Comparison of ENCODE assay signal across 1 cellular context in the genomic region with DNA sequence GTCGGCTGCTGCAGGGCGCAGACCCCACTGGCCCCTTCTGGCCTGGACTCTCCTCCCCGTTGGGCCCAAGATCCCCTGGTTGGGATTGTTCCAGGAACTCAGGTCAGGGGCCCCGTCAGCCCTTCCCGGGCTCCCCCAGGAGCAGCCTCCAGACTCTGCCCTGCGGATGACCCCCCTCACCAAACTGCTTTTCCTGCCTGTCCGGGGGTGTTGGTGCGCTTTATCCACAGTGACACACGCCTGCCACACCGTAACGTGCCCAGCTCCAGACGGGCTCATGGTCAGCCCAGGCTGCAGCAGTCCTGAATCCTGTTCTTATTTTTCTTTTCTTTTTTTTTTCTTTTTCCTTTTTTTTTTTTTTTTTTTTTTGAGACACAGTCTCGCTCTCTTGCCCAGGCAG.
TF ChIP-seq lines count a peak whose summit lies in the region.

No MANE protein-coding gene starts in this region.

TF ChIP-seq in HepG2, 621 proteins besides CTCF, POLR2A, EP300 and RAD21 (continues in another document):
- TF ChIP-seq ZNF883 (CRISPR knock-in tag; IDR thresholded peaks at IDR 0.05; ENCODE audit: not compliant biosample characterization) (peak; percentile 1), ZNF660 (CRISPR knock-in tag; IDR thresholded peaks at IDR 0.05; ENCODE audit: borderline replicate concordance, low read depth) (no peak), ZNF564 (CRISPR knock-in tag; IDR thresholded peaks at IDR 0.05) (peak; percentile 34; the same call in 1 of the 2 replicates), ATF6 (CRISPR knock-in tag; conservative IDR thresholded peaks at IDR 0.05) (no peak), ZNF839 (CRISPR knock-in tag; IDR thresholded peaks at IDR 0.05; ENCODE audit: borderline replicate concordance) (no peak), ZNF607 (CRISPR knock-in tag; IDR thresholded peaks at IDR 0.05; ENCODE audit: borderline replicate concordance) (no peak), MTA1 (CRISPR knock-in tag; IDR thresholded peaks at IDR 0.05; ENCODE audit: borderline replicate concordance) (peak; percentile 14; the same call in 1 of the 2 replicates), FOXO4 (CRISPR knock-in tag; conservative IDR thresholded peaks at IDR 0.05) (no peak), ZNF224 (CRISPR knock-in tag; IDR thresholded peaks at IDR 0.05) (no peak), ZFP36L1 (CRISPR knock-in tag; IDR thresholded peaks at IDR 0.05) (no peak), HOXD1 (CRISPR knock-in tag; IDR thresholded peaks at IDR 0.05) (no peak), MEIS2 (CRISPR knock-in tag; IDR thresholded peaks at IDR 0.05) (no peak), TEAD3 (CRISPR knock-in tag; optimal IDR thresholded peaks at IDR 0.05; ENCODE audit: borderline replicate concordance) (no peak), BRCA1 (CRISPR knock-in tag; IDR thresholded peaks at IDR 0.05) (no peak), ZNF724P (CRISPR knock-in tag; IDR thresholded peaks at IDR 0.05; ENCODE audit: borderline replicate concordance) (peak; percentile 36; the same call in 1 of the 2 replicates), ZBTB26 (CRISPR knock-in tag; IDR thresholded peaks at IDR 0.05; ENCODE audit: borderline replicate concordance) (no peak), RBM39 (IDR thresholded peaks at IDR 0.05; ENCODE audit: low read depth, low read length, poor library complexity, severe bottlenecking) (peak; percentile 28), TBP (CRISPR knock-in tag; IDR thresholded peaks at IDR 0.05) (no peak), ZNF710 (CRISPR knock-in tag; IDR thresholded peaks at IDR 0.05; ENCODE audit: borderline replicate concordance) (no peak), BHLHE40 (IDR thresholded peaks at IDR 0.05; ENCODE audit: low read length) (no peak), RAD51 (IDR thresholded peaks at IDR 0.05; ENCODE audit: borderline replicate concordance) (no peak), ZNF703 (CRISPR knock-in tag; IDR thresholded peaks at IDR 0.05; ENCODE audit: borderline replicate concordance) (no peak), U2AF2 (IDR thresholded peaks at IDR 0.05; ENCODE audit: low read depth, low read length) (0 out of 2 replicates have a peak, but pooled peaks have one; percentile 66), ZBTB7B (CRISPR knock-in tag; IDR thresholded peaks at IDR 0.05) (no peak), ZNF879 (CRISPR knock-in tag; IDR thresholded peaks at IDR 0.05) (no peak), ZNF33B (CRISPR knock-in tag; IDR thresholded peaks at IDR 0.05) (0 out of 2 replicates have a peak, but pooled peaks have one; percentile 16), ATF7-NPFF (CRISPR knock-in tag; IDR thresholded peaks at IDR 0.05; ENCODE audit: low read depth) (peak; percentile 38; the same call in 1 of the 2 replicates), TCF7 (IDR thresholded peaks at IDR 0.05; ENCODE audit: low read depth) (no peak), EED (CRISPR knock-in tag; IDR thresholded peaks at IDR 0.05) (peak; percentile 60; the same call in 1 of the 2 replicates), MATR3 (CRISPR knock-in tag; IDR thresholded peaks at IDR 0.05) (no peak), KDM6A (CRISPR knock-in tag; IDR thresholded peaks at IDR 0.05; ENCODE audit: low read depth) (no peak), CHCHD3 (CRISPR knock-in tag; IDR thresholded peaks at IDR 0.05) (peak; percentile 82; the same call in 1 of the 2 replicates), ZNF761 (CRISPR knock-in tag; conservative IDR thresholded peaks at IDR 0.05) (no peak), ZNF790 (CRISPR knock-in tag; IDR thresholded peaks at IDR 0.05; ENCODE audit: borderline replicate concordance) (no peak), AKNA (CRISPR knock-in tag; IDR thresholded peaks at IDR 0.05; ENCODE audit: borderline replicate concordance) (no peak), RARG (CRISPR knock-in tag; IDR thresholded peaks at IDR 0.05; ENCODE audit: low read depth) (no peak), ZNF20 (CRISPR knock-in tag; IDR thresholded peaks at IDR 0.05) (no peak), ZNF253 (CRISPR knock-in tag; IDR thresholded peaks at IDR 0.05; ENCODE audit: borderline replicate concordance) (0 out of 2 replicates have a peak, but pooled peaks have one; percentile 5), MYC (CRISPR knock-in tag; IDR thresholded peaks at IDR 0.05; ENCODE audit: borderline replicate concordance) (no peak), BRD4 (CRISPR knock-in tag; IDR thresholded peaks at IDR 0.05) (0 out of 2 replicates have a peak, but pooled peaks have one; percentile 14), ASH2L (IDR thresholded peaks at IDR 0.05; ENCODE audit: insufficient read length, low read depth, low read length) (no peak), ZNF672 (CRISPR knock-in tag; IDR thresholded peaks at IDR 0.05) (no peak), PRPF4 (IDR thresholded peaks at IDR 0.05; ENCODE audit: low read depth, low read length, poor library complexity, severe bottlenecking) (peak; percentile 60)
- TF ChIP-seq, protein P1, sequence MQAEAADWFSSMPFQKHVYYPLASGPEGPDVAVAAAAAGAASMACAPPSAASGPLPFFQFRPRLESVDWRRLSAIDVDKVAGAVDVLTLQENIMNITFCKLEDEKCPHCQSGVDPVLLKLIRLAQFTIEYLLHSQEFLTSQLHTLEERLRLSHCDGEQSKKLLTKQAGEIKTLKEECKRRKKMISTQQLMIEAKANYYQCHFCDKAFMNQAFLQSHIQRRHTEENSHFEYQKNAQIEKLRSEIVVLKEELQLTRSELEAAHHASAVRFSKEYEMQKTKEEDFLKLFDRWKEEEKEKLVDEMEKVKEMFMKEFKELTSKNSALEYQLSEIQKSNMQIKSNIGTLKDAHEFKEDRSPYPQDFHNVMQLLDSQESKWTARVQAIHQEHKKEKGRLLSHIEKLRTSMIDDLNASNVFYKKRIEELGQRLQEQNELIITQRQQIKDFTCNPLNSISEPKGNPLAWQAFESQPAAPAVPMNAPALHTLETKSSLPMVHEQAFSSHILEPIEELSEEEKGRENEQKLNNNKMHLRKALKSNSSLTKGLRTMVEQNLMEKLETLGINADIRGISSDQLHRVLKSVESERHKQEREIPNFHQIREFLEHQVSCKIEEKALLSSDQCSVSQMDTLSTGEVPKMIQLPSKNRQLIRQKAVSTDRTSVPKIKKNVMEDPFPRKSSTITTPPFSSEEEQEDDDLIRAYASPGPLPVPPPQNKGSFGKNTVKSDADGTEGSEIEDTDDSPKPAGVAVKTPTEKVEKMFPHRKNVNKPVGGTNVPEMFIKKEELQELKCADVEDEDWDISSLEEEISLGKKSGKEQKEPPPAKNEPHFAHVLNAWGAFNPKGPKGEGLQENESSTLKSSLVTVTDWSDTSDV (CRISPR knock-in tag; IDR thresholded peaks at IDR 0.05) = peak; percentile 17; the same call in 1 of the 2 replicates
- TF ChIP-seq, protein P2, sequence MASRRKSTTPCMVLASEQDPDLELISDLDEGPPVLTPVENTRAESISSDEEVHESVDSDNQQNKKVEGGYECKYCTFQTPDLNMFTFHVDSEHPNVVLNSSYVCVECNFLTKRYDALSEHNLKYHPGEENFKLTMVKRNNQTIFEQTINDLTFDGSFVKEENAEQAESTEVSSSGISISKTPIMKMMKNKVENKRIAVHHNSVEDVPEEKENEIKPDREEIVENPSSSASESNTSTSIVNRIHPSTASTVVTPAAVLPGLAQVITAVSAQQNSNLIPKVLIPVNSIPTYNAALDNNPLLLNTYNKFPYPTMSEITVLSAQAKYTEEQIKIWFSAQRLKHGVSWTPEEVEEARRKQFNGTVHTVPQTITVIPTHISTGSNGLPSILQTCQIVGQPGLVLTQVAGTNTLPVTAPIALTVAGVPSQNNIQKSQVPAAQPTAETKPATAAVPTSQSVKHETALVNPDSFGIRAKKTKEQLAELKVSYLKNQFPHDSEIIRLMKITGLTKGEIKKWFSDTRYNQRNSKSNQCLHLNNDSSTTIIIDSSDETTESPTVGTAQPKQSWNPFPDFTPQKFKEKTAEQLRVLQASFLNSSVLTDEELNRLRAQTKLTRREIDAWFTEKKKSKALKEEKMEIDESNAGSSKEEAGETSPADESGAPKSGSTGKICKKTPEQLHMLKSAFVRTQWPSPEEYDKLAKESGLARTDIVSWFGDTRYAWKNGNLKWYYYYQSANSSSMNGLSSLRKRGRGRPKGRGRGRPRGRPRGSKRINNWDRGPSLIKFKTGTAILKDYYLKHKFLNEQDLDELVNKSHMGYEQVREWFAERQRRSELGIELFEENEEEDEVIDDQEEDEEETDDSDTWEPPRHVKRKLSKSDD (CRISPR knock-in tag; IDR thresholded peaks at IDR 0.05; ENCODE audit: low read depth) = 0 out of 2 replicates have a peak, but pooled peaks have one; percentile 23
- TF ChIP-seq, protein P3, sequence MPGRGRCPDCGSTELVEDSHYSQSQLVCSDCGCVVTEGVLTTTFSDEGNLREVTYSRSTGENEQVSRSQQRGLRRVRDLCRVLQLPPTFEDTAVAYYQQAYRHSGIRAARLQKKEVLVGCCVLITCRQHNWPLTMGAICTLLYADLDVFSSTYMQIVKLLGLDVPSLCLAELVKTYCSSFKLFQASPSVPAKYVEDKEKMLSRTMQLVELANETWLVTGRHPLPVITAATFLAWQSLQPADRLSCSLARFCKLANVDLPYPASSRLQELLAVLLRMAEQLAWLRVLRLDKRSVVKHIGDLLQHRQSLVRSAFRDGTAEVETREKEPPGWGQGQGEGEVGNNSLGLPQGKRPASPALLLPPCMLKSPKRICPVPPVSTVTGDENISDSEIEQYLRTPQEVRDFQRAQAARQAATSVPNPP (CRISPR knock-in tag; IDR thresholded peaks at IDR 0.05) = no peak
